Comparison of ENCODE assay signal across 19 cellular contexts in genomic region chr17:57871155-57871554, GRCh38.
"Had no signal": no experiment of that assay in that cellular context is flagged by ENCODE, and none has a peak within 500 bp of the region (broad histone marks: within the 10 kb centered on the region; RNA-seq: fewer than 3 reads in every experiment).

No MANE protein-coding gene starts in this region.

- ATAC-seq: esophagus mucosa, right cardiac atrium, T-helper 17 cell had no signal

- H3K9me3 ChIP-seq: breast epithelium, prostate gland, thoracic aorta, upper lobe of left lung had no signal

- FAIRE-seq: astrocyte had no signal

- H3K4me3 ChIP-seq: breast epithelium, coronary artery, lung, prostate gland, smooth muscle cell, thoracic aorta, upper lobe of left lung had no signal

- DNase-seq: activated CD4-positive, alpha-beta T cell treated with anti-CD3 and anti-CD28 coated beads for 1 hour; activated gamma-delta T cell; hypothalamus; islet precursor cell; midbrain; occipital lobe; right cardiac atrium; stimulated activated CD4-positive, alpha-beta T cell treated with anti-CD3 and anti-CD28 coated beads, Interleukin-4, amount 100 ng/mL, for 1 hour; T-helper 17 cell; upper lobe of left lung had no signal

- H3K36me3 ChIP-seq: breast epithelium, prostate gland had no signal

- H3K27ac ChIP-seq: breast epithelium, coronary artery, prostate gland, thoracic aorta, upper lobe of left lung, VCaP had no signal

- H3K27me3 ChIP-seq: breast epithelium, upper lobe of left lung had no signal
